ENCODE assay signal across 8 cellular contexts in genomic region chr12:119902084-119902509, GRCh38. TPM values are rescaled to one million over a fixed set of nuclear protein-coding genes. Genes with fewer than 3 reads are reported as not detected.
A peak's percentile ranks its signal among the peaks of the same experiment; 100 is the strongest.
DNase-seq lines count a peak whose midpoint lies in the region; ATAC-seq and TF ChIP-seq lines count a peak whose summit lies in the region.

No MANE protein-coding gene starts in this region.

- H3K4me1 Mint-ChIP-seq in nephron progenitor cell, result peaks cover 17% of the 10 kb centered on the region
- peaks cover 8% of the 10 kb centered on the region for H3K4me1 Mint-ChIP-seq in stimulated activated naive CD8-positive, alpha-beta T cell treated with anti-CD3 and anti-CD28 coated beads, Interleukin-15, amount 100 ng/mL, for 72 hours

- DNase-seq in AG10803 (ENCODE audit: low read depth) (peak; percentile 70), GM19238 (ENCODE audit: insufficient read length, low spot score) (peak; percentile 41), KG1 (lab: John Stamatoyannopoulos, UW) (peak; percentile 12), OCI-M1 (lab: John Stamatoyannopoulos, UW) (peak; percentile 90), nephron progenitor cell (peak; percentile 64)
- peak; percentile 74 for DNase-seq in activated CD8-positive, alpha-beta memory T cell treated with anti-CD3 and anti-CD28 coated beads, Interleukin-2, amount 50 U/mL, for 48 hours
- DNase-seq in stimulated activated naive CD8-positive, alpha-beta T cell treated with anti-CD3 and anti-CD28 coated beads, Interleukin-15, amount 100 ng/mL, for 72 hours, result peak; percentile 66 to 80

- H3K9me3 Mint-ChIP-seq in nephron progenitor cell, result no peaks in the 10 kb centered on the region
- H3K9me3 Mint-ChIP-seq in stimulated activated naive CD8-positive, alpha-beta T cell treated with anti-CD3 and anti-CD28 coated beads, Interleukin-15, amount 100 ng/mL, for 72 hours, result no peaks in the 10 kb centered on the region

- H3K27me3 Mint-ChIP-seq in nephron progenitor cell (ENCODE audit: low read depth, poor library complexity), result peaks cover 17% of the 10 kb centered on the region
- H3K27me3 Mint-ChIP-seq in stimulated activated naive CD8-positive, alpha-beta T cell treated with anti-CD3 and anti-CD28 coated beads, Interleukin-15, amount 100 ng/mL, for 72 hours, result no peaks in the 10 kb centered on the region

- H3K36me3 Mint-ChIP-seq in nephron progenitor cell (ENCODE audit: low read depth), result no peaks in the 10 kb centered on the region

- peak; percentile 99 for TF ChIP-seq CTCF in AG10803 (conservative IDR thresholded peaks at IDR 0.05; ENCODE audit: low read length)
- peak; percentile 91 for TF ChIP-seq CTCF in nephron progenitor cell (IDR thresholded peaks at IDR 0.05)

- H3K4me3 Mint-ChIP-seq in nephron progenitor cell, result no peak overlapping the region
- H3K4me3 Mint-ChIP-seq in stimulated activated naive CD8-positive, alpha-beta T cell treated with anti-CD3 and anti-CD28 coated beads, Interleukin-15, amount 100 ng/mL, for 72 hours, result no peak overlapping the region

- peak; percentile 75 for ATAC-seq in esophagus mucosa
- ATAC-seq in stimulated activated naive CD8-positive, alpha-beta T cell treated with anti-CD3 and anti-CD28 coated beads, Interleukin-15, amount 100 ng/mL, for 72 hours, result peak; percentile 98

- no peak overlapping the region for H3K4me3 ChIP-seq in AG10803 (ENCODE audit: low read length)

- H3K27ac Mint-ChIP-seq in nephron progenitor cell, result no peak overlapping the region
- peak overlapping the region in 1 of 2 donors; percentile 43 for H3K27ac Mint-ChIP-seq in stimulated activated naive CD8-positive, alpha-beta T cell treated with anti-CD3 and anti-CD28 coated beads, Interleukin-15, amount 100 ng/mL, for 72 hours

RNA-seq across cellular contexts. Expression of gene CIT, which starts 25.0 kb away (rescaled TPM):
- total RNA-seq in esophagus mucosa, result 14.5 TPM

Comparison
In these comparisons a context has a peak if more than half of its experiments do, and no peak if none do; other contexts are left out.
1. DNase-seq: peak in every context shown above with its lines; median percentile 90 in OCI-M1; 74 in activated CD8-positive, alpha-beta memory T cell treated with anti-CD3 and anti-CD28 coated beads, Interleukin-2, amount 50 U/mL, for 48 hours; 73 in stimulated activated naive CD8-positive, alpha-beta T cell treated with anti-CD3 and anti-CD28 coated beads, Interleukin-15, amount 100 ng/mL, for 72 hours; 70 in AG10803; 64 in nephron progenitor cell; 41 in GM19238; 12 in KG1.